1 cellular context compared by ENCODE assay signal in genomic region chr4:82721819-82722423, GRCh38.
TF ChIP-seq lines count a peak whose summit lies in the region.

No MANE protein-coding gene starts in this region.

TF ChIP-seq in WTC11, 78 proteins besides CTCF, POLR2A, EP300 and RAD21 (continued from another document):
- no peak for TF ChIP-seq ATF6 (CRISPR knock-in tag; IDR thresholded peaks at IDR 0.05)
